8 cellular contexts compared by ENCODE assay signal in the genomic region with DNA sequence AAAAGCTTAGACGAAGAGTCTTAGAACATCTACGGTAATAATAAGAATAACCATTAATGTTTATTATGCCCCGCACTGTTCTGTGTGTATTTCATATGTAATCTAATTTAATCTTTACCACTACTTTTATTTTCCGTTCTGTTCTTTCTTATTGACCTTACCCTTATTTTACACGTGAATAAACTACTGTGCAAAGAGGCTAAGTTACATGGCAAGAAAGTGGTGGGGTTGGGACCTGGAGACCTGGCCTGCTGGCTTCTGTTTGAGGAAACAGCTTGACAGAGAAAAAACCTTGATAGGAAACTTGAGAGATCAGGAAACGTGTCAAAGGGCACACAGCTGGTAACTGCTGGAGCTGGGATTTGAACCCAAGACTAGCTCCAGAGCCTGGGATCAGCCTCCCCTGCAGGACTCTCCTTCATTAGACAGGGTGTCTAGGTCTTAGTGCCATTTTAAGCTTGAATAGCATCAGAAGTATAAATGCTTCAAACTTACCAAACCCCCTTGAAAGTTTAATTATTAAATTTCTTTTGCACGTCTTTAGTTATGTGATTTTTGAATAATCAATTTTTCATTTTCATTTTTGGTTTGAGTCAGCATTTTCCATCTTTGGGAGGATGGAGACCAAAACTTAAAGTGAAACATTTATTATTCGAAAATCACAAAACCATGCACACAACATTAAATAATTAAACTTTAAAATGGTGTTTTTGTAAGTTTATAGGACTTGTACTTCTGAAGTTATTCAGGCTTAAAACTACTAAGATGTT.
DNase-seq lines count a peak whose midpoint lies in the region; ATAC-seq and TF ChIP-seq lines count a peak whose summit lies in the region.

No MANE protein-coding gene starts in this region.

- H3K36me3 ChIP-seq in GM23338 (ENCODE audit: insufficient read depth), result no peaks in the 10 kb centered on the region; the same call in 1 of the 2 replicates
- H3K36me3 ChIP-seq in fibroblast of lung (ENCODE audit: control insufficient read depth, insufficient read depth, low read length), result peaks cover 19% of the 10 kb centered on the region

- no peak overlapping the region for H3K27ac ChIP-seq in GM23338 (ENCODE audit: low read depth)
- peak overlapping the region; percentile 72 for H3K27ac ChIP-seq in fibroblast of lung (ENCODE audit: insufficient read depth, low read length)
- H3K27ac ChIP-seq in skin epidermis, result peak overlapping the region in 15 of 21 experiments; percentile 33 to 81 (median 59)

- H3K36me3 Mint-ChIP-seq in GM23338 (ENCODE audit: low read depth), result peaks cover 15% of the 10 kb centered on the region
- H3K36me3 Mint-ChIP-seq in T-helper 2 cell treated with Interferon-gamma antibody and Interleukin-4, amounts not matched to agents 5 μg/mL and 100 μg/mL, for 36 hours (ENCODE audit: low read depth), result peaks cover 18% of the 10 kb centered on the region

- H3K4me1 ChIP-seq in GM23338 (ENCODE audit: insufficient read depth) (peaks cover 20% of the 10 kb centered on the region), fibroblast of lung (ENCODE audit: control insufficient read depth, extremely low read depth, insufficient read depth, low read length) (peaks cover 28% of the 10 kb centered on the region)

- H3K27me3 ChIP-seq in GM23338 (ENCODE audit: insufficient read depth) (no peaks in the 10 kb centered on the region), fibroblast of lung (ENCODE audit: control insufficient read depth, insufficient read depth, low read length) (no peaks in the 10 kb centered on the region)

- H3K9me3 Mint-ChIP-seq in GM23338, result no peaks in the 10 kb centered on the region
- no peaks in the 10 kb centered on the region for H3K9me3 Mint-ChIP-seq in T-helper 2 cell treated with Interferon-gamma antibody and Interleukin-4, amounts not matched to agents 5 μg/mL and 100 μg/mL, for 36 hours

- H3K4me3 ChIP-seq in GM23338 (peak overlapping the region; percentile 59), fibroblast of lung (replicated peaks in 1 of 4; ENCODE audit: control extremely low read depth in 1 of 4, insufficient read depth in 1 of 4, low read depth in 3 of 4, low read length in 4 of 4) (no peak overlapping the region), skin epidermis (no peak overlapping the region)

- H2AFZ ChIP-seq in GM23338 (no peak overlapping the region), fibroblast of lung (ENCODE audit: low read length) (no peak overlapping the region)

- peak overlapping the region; percentile 73 for H3K4me2 ChIP-seq in GM23338
- H3K4me2 ChIP-seq in fibroblast of lung (ENCODE audit: extremely low read depth, insufficient read depth, low read length), result peak overlapping the region; percentile 26

- no peak overlapping the region for H3K9ac ChIP-seq in fibroblast of lung (ENCODE audit: insufficient read depth, low read length)

- peaks cover 25% of the 10 kb centered on the region for H3K4me1 Mint-ChIP-seq in GM23338
- H3K4me1 Mint-ChIP-seq in T-helper 2 cell treated with Interferon-gamma antibody and Interleukin-4, amounts not matched to agents 5 μg/mL and 100 μg/mL, for 36 hours (ENCODE audit: low read depth), result peaks cover 22% of the 10 kb centered on the region

- H3K79me2 ChIP-seq in GM23338 (replicated peaks; ENCODE audit: insufficient read depth) (no peaks in the 10 kb centered on the region), fibroblast of lung (ENCODE audit: control insufficient read depth, insufficient read depth, low read length) (peaks cover 40% of the 10 kb centered on the region)

- H4K20me1 ChIP-seq in GM23338 (replicated peaks; ENCODE audit: insufficient read depth), result no peaks in the 10 kb centered on the region
- no peaks in the 10 kb centered on the region for H4K20me1 ChIP-seq in fibroblast of lung (ENCODE audit: control insufficient read depth, extremely low read depth, insufficient read depth, low read length)

- ATAC-seq in GM23338, result no peak

- no peaks in the 10 kb centered on the region for H3K9me2 ChIP-seq in GM23338 (ENCODE audit: insufficient read depth)

- H3K27ac Mint-ChIP-seq in GM23338, result no peak overlapping the region; the same call in 1 of the 2 replicates
- peak overlapping the region; percentile 56 for H3K27ac Mint-ChIP-seq in T-helper 2 cell treated with Interferon-gamma antibody and Interleukin-4, amounts not matched to agents 5 μg/mL and 100 μg/mL, for 36 hours

- H3K27me3 Mint-ChIP-seq in GM23338 (ENCODE audit: insufficient read depth, low read depth, poor library complexity), result peaks cover 9% of the 10 kb centered on the region
- H3K27me3 Mint-ChIP-seq in T-helper 2 cell treated with Interferon-gamma antibody and Interleukin-4, amounts not matched to agents 5 μg/mL and 100 μg/mL, for 36 hours (ENCODE audit: low read depth), result no peaks in the 10 kb centered on the region

- no peaks in the 10 kb centered on the region for H3F3A ChIP-seq in GM23338 (replicated peaks; ENCODE audit: low read depth)

- H3K9me3 ChIP-seq in fibroblast of lung (ENCODE audit: control insufficient read depth, insufficient read depth, low read depth, low read length), result no peaks in the 10 kb centered on the region

- TF ChIP-seq CTCF in GM23338 (conservative IDR thresholded peaks at IDR 0.05; ENCODE audit: low read depth in 2 of 2), result no peak
- no peak for TF ChIP-seq CTCF in fibroblast of lung (conservative IDR thresholded peaks at IDR 0.05 in 1 of 2, IDR thresholded peaks at IDR 0.05 in 1 of 2; ENCODE audit: low read depth in 1 of 2, low read length in 2 of 2)

- peak overlapping the region; percentile 76; the same call in 2 of the 3 replicates for H3K4me3 Mint-ChIP-seq in GM23338
- peak overlapping the region; percentile 28 for H3K4me3 Mint-ChIP-seq in T-helper 2 cell treated with Interferon-gamma antibody and Interleukin-4, amounts not matched to agents 5 μg/mL and 100 μg/mL, for 36 hours

- no peak for DNase-seq in GM23338 (ENCODE audit: low spot score)
- no peak for DNase-seq in T-helper 2 cell treated with Interferon-gamma antibody and Interleukin-4, amounts not matched to agents 5 μg/mL and 100 μg/mL, for 36 hours (ENCODE audit: low spot score)
- no peak for DNase-seq in fibroblast of lung (ENCODE audit: low read depth in 2 of 2)
- DNase-seq in NCI-H1436 treated with DMSO at 0.1 percent for 48 hours (lab: John Stamatoyannopoulos, UW), result no peak
- DNase-seq in GF-D8 (lab: John Stamatoyannopoulos, UW), result no peak
- DNase-seq in SHP77 (lab: John Stamatoyannopoulos, UW), result no peak
- no peak for DNase-seq in AG08396 (ENCODE audit: low spot score)

TF ChIP-seq in GM23338, 12 proteins besides CTCF, POLR2A, EP300 and RAD21:
- TF ChIP-seq EZH2phosphoT487 (IDR thresholded peaks at IDR 0.05; ENCODE audit: unreplicated experiment), result no peak
- TF ChIP-seq, protein P1, sequence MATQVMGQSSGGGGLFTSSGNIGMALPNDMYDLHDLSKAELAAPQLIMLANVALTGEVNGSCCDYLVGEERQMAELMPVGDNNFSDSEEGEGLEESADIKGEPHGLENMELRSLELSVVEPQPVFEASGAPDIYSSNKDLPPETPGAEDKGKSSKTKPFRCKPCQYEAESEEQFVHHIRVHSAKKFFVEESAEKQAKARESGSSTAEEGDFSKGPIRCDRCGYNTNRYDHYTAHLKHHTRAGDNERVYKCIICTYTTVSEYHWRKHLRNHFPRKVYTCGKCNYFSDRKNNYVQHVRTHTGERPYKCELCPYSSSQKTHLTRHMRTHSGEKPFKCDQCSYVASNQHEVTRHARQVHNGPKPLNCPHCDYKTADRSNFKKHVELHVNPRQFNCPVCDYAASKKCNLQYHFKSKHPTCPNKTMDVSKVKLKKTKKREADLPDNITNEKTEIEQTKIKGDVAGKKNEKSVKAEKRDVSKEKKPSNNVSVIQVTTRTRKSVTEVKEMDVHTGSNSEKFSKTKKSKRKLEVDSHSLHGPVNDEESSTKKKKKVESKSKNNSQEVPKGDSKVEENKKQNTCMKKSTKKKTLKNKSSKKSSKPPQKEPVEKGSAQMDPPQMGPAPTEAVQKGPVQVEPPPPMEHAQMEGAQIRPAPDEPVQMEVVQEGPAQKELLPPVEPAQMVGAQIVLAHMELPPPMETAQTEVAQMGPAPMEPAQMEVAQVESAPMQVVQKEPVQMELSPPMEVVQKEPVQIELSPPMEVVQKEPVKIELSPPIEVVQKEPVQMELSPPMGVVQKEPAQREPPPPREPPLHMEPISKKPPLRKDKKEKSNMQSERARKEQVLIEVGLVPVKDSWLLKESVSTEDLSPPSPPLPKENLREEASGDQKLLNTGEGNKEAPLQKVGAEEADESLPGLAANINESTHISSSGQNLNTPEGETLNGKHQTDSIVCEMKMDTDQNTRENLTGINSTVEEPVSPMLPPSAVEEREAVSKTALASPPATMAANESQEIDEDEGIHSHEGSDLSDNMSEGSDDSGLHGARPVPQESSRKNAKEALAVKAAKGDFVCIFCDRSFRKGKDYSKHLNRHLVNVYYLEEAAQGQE (IDR thresholded peaks at IDR 0.05; ENCODE audit: unreplicated experiment), result no peak
- no peak for TF ChIP-seq JUNB (IDR thresholded peaks at IDR 0.05; ENCODE audit: unreplicated experiment)
- no peak for TF ChIP-seq STAT1 (IDR thresholded peaks at IDR 0.05; ENCODE audit: unreplicated experiment)
